1 cellular context compared by ENCODE assay signal in the genomic region with DNA sequence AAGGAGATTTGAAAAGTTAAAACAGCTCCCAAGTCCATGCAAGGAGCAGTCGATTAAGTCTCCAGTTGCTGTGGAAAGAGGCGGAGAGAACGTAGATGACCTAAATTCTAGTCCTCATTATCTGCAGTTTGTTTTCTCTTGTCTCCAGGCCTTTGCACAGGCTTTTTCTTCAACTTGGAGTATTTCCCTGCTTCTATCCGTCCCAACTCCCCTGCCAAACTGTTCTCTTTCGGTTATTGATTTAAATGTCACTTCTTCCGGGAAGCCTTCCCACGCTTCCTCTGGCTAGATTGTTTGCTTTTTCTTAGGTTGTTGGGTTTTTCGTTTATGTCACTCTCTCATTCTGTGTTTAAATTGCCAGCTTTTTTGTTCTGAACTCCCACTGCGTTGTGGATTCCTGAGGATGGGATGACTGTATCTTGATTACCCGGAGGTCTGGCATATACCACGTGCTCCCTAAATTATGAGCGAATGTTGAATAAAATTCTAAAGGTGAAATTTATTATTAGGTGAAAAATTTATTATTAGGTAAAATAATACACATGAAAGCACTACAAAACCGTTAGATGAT.
TF ChIP-seq lines count a peak whose summit lies in the region.

No MANE protein-coding gene starts in this region.

TF ChIP-seq in GM23338, 12 proteins besides CTCF, POLR2A, EP300 and RAD21 (continued from another document):
- TF ChIP-seq REST (IDR thresholded peaks at IDR 0.05; ENCODE audit: unreplicated experiment) (no peak), ZNF462 (CRISPR knock-in tag; IDR thresholded peaks at IDR 0.05) (no peak), STAT1 (IDR thresholded peaks at IDR 0.05; ENCODE audit: unreplicated experiment) (no peak), CREB1 (CRISPR knock-in tag; IDR thresholded peaks at IDR 0.05; ENCODE audit: low read depth) (no peak), ZNF114 (CRISPR knock-in tag; IDR thresholded peaks at IDR 0.05) (no peak), POLR2AphosphoS5 (IDR thresholded peaks at IDR 0.05; ENCODE audit: low read depth) (no peak)
- TF ChIP-seq, protein P1, sequence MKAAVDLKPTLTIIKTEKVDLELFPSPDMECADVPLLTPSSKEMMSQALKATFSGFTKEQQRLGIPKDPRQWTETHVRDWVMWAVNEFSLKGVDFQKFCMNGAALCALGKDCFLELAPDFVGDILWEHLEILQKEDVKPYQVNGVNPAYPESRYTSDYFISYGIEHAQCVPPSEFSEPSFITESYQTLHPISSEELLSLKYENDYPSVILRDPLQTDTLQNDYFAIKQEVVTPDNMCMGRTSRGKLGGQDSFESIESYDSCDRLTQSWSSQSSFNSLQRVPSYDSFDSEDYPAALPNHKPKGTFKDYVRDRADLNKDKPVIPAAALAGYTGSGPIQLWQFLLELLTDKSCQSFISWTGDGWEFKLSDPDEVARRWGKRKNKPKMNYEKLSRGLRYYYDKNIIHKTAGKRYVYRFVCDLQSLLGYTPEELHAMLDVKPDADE (IDR thresholded peaks at IDR 0.05) = no peak
